Comparison of ENCODE assay signal across 8 cellular contexts in genomic region chr5:33470544-33470943, GRCh38. TPM values are rescaled to one million over a fixed set of nuclear protein-coding genes. Genes with fewer than 3 reads are reported as not detected.
DNase-seq lines count a peak whose midpoint lies in the region; ATAC-seq and TF ChIP-seq lines count a peak whose summit lies in the region.

No MANE protein-coding gene starts in this region.

- DNase-seq in AML-193 (lab: John Stamatoyannopoulos, UW) (peak; percentile 16 to 17), IMR-90 (peak; percentile 60), SW 1271 (lab: John Stamatoyannopoulos, UW) (peak; percentile 12 to 59), iris pigment epithelial cell (ENCODE audit: low read depth) (peak; percentile 66), RPMI8226 (no peak), HEK293T (ENCODE audit: extremely low spot score) (no peak)
- DNase-seq in stimulated activated naive CD4-positive, alpha-beta T cell (lab: John Stamatoyannopoulos, UW), result no peak

- H3K14ac ChIP-seq in IMR-90 (replicated peaks; ENCODE audit: low read depth, low read length), result no peak overlapping the region

- in situ Hi-C loops in IMR-90 (cut with MboI; ENCODE audit: low sequenced_read_pairs), result no loop called here

- ATAC-seq in IMR-90 (ENCODE audit: low read depth), result peak; percentile 68
- no peak for ATAC-seq in GM18868 (IDR thresholded peaks at IDR 0.05; ENCODE audit: unreplicated experiment)

- no peaks in the 10 kb centered on the region for H3K4me1 ChIP-seq in IMR-90 (ENCODE audit: control insufficient read depth, insufficient read depth, low read length)

- POLR2A ChIA-PET in IMR-90 (lab: Charles Lee; ENCODE audit: unreplicated experiment), result no interaction called here
- POLR2A ChIA-PET in HEK293T (lab: Yijun Ruan, JAX), result no interaction called here

- no peaks in the 10 kb centered on the region for H3K9me1 ChIP-seq in IMR-90 (ENCODE audit: insufficient read depth, low read length)

- H3K18ac ChIP-seq in IMR-90 (ENCODE audit: low read depth, low read length), result no peak overlapping the region

- no peak overlapping the region for H2BK120ac ChIP-seq in IMR-90 (ENCODE audit: low read depth, low read length)

- no peak overlapping the region for H4K5ac ChIP-seq in IMR-90 (ENCODE audit: low read depth, low read length)

- peaks cover 9% of the 10 kb centered on the region; the same call in 1 of the 2 replicates for H4K20me1 ChIP-seq in IMR-90 (ENCODE audit: insufficient read depth, low read length)

- CTCF ChIA-PET in IMR-90 (lab: Yijun Ruan, JAX), result interaction anchor here (0.7 to 1.7 kb wide), 2 partner anchors 365 to 499 kb away, joined by 3 to 6 read pairs; no protein-coding TSS in a partner anchor
- CTCF ChIA-PET in HEK293T (lab: Yijun Ruan, JAX), result no interaction called here

- intact Hi-C loops in IMR-90 (cut with micrococcal nuclease), result loop anchor here (1.0 to 5.0 kb wide), 2 partner anchors 462 to 500 kb away; no protein-coding TSS in a partner anchor

- TF ChIP-seq RAD21 in IMR-90 (IDR thresholded peaks at IDR 0.05; ENCODE audit: low read length), result peak; percentile 60

- H2AK9ac ChIP-seq in IMR-90 (replicated peaks; ENCODE audit: low read depth, low read length, poor library complexity), result no peak overlapping the region

- no peaks in the 10 kb centered on the region for H3K27me3 ChIP-seq in IMR-90 (ENCODE audit: control insufficient read depth, insufficient read depth, low read length)

- WGBS in IMR-90 (ENCODE audit: extremely low coverage in 2 of 2, insufficient read length in 1 of 2), 2 experiments, result no CpG with 5 or more reads among the region's 3 CpGs

- TF ChIP-seq POLR2A in IMR-90 (IDR thresholded peaks at IDR 0.05; ENCODE audit: low read depth, low read length), result no peak

- dilution Hi-C loops in IMR-90 (cut with HindIII; ENCODE audit: low sequenced_read_pairs, unreplicated experiment), result no loop called here

- peak; percentile 46 for TF ChIP-seq CTCF in IMR-90 (conservative IDR thresholded peaks at IDR 0.05; ENCODE audit: low read depth, low read length)

- no peak overlapping the region for H3K4me2 ChIP-seq in IMR-90 (ENCODE audit: low read depth, low read length)

- no TSS peak for BruUV-seq in IMR-90 (replicated peaks; lab: Mats Ljungman, UMichigan)

- H4K8ac ChIP-seq in IMR-90 (ENCODE audit: low read depth in 2 of 2, low read length in 2 of 2), result no peak overlapping the region

- no peak overlapping the region for H3K56ac ChIP-seq in IMR-90 (ENCODE audit: extremely low read depth, insufficient read depth, low read length)

- H3K23ac ChIP-seq in IMR-90 (ENCODE audit: low read depth, low read length), result no peak overlapping the region

- no peak overlapping the region for H3K9ac ChIP-seq in IMR-90 (ENCODE audit: low read depth, low read length)

- no peaks in the 10 kb centered on the region for H3K9me3 ChIP-seq in IMR-90 (ENCODE audit: control insufficient read depth, insufficient read depth, low read length)

- H2BK5ac ChIP-seq in IMR-90 (ENCODE audit: low read depth, low read length, poor library complexity, severe bottlenecking), result no peak overlapping the region

- H3K79me1 ChIP-seq in IMR-90 (ENCODE audit: low read depth in 1 of 2, low read length in 2 of 2), result peaks cover 0 to 14% of the 10 kb centered on the region in 2 experiments; a peak in 3 of 4 replicates

- H2AK5ac ChIP-seq in IMR-90 (ENCODE audit: low read depth, low read length), result no peak overlapping the region

- H2BK20ac ChIP-seq in IMR-90 (ENCODE audit: low read depth, low read length), result no peak overlapping the region

- no peak overlapping the region for H3K27ac ChIP-seq in IMR-90 (ENCODE audit: insufficient read depth, low read length)

- no peak overlapping the region for H3K4me3 ChIP-seq in IMR-90 (ENCODE audit: insufficient read depth, low read depth, low read length)

- H2BK15ac ChIP-seq in IMR-90 (ENCODE audit: low read depth, low read length), result no peak overlapping the region

- H3K36me3 ChIP-seq in IMR-90 (ENCODE audit: control insufficient read depth, insufficient read depth, low read length), result peaks cover 40% of the 10 kb centered on the region

- no peak overlapping the region for H3K4ac ChIP-seq in IMR-90 (ENCODE audit: low read depth, low read length)

- no peak overlapping the region for H2AFZ ChIP-seq in IMR-90 (replicated peaks; ENCODE audit: low read length, poor library complexity)

- H4K91ac ChIP-seq in IMR-90 (ENCODE audit: insufficient read depth, low read depth, low read length), result no peak overlapping the region

TF ChIP-seq in IMR-90, 13 proteins besides CTCF, POLR2A, EP300 and RAD21:
- TF ChIP-seq CHD1 (IDR thresholded peaks at IDR 0.05; ENCODE audit: low read depth, low read length) (no peak), SMC3 (IDR thresholded peaks at IDR 0.05; ENCODE audit: low read depth, low read length) (peak; percentile 53)

TF ChIP-seq in HEK293T, 16 proteins besides CTCF, POLR2A, EP300 and RAD21:
- TF ChIP-seq NFRKB (IDR thresholded peaks at IDR 0.05) (no peak), SP1 (IDR thresholded peaks at IDR 0.05) (no peak), BHLHE40 (IDR thresholded peaks at IDR 0.05; ENCODE audit: borderline replicate concordance) (no peak), LEF1 (IDR thresholded peaks at IDR 0.05; ENCODE audit: borderline replicate concordance) (no peak), ELF4 (IDR thresholded peaks at IDR 0.05) (no peak), CTBP1 (IDR thresholded peaks at IDR 0.05; ENCODE audit: borderline replicate concordance) (no peak), L3MBTL2 (conservative IDR thresholded peaks at IDR 0.05) (no peak), HDGF (IDR thresholded peaks at IDR 0.05; ENCODE audit: borderline replicate concordance) (no peak), FOXM1 (IDR thresholded peaks at IDR 0.05; ENCODE audit: borderline replicate concordance) (no peak), TARDBP (IDR thresholded peaks at IDR 0.05) (no peak), ARNT (IDR thresholded peaks at IDR 0.05) (no peak), ZNF384 (IDR thresholded peaks at IDR 0.05) (no peak)
- TF ChIP-seq, protein P1, sequence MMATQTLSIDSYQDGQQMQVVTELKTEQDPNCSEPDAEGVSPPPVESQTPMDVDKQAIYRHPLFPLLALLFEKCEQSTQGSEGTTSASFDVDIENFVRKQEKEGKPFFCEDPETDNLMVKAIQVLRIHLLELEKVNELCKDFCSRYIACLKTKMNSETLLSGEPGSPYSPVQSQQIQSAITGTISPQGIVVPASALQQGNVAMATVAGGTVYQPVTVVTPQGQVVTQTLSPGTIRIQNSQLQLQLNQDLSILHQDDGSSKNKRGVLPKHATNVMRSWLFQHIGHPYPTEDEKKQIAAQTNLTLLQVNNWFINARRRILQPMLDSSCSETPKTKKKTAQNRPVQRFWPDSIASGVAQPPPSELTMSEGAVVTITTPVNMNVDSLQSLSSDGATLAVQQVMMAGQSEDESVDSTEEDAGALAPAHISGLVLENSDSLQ (IDR thresholded peaks at IDR 0.05), result no peak

RNA-seq across cellular contexts. Expression of gene TARS1, which starts 29.8 kb away (rescaled TPM):
- total RNA-seq in IMR-90 (2012; rRNA removed), result 175 and 219 TPM in 2 replicates
- polyA plus RNA-seq in IMR-90 (2012; rRNA removed), result 68.4 and 90.8 TPM in 2 replicates
- 16.3 and 29.2 TPM in 2 replicates for polyA plus RNA-seq in IMR-90 (2012; cell fraction: cytosol; rRNA removed)
- 8.5 and 62.4 TPM in 2 replicates for polyA plus RNA-seq in IMR-90 (2012; cell fraction: nucleus; rRNA removed; ENCODE audit: low replicate concordance)

Comparison
In these comparisons a context has a peak if more than half of its experiments do, and no peak if none do; other contexts are left out.
1. DNase-seq: peak in AML-193 (2 of 2), IMR-90 (single experiment), SW 1271 (2 of 2) and iris pigment epithelial cell (single experiment); none in RPMI8226 (single experiment), HEK293T (single experiment) and stimulated activated naive CD4-positive, alpha-beta T cell (0 of 6).